ENCODE assay signal across 8 cellular contexts in the genomic region with DNA sequence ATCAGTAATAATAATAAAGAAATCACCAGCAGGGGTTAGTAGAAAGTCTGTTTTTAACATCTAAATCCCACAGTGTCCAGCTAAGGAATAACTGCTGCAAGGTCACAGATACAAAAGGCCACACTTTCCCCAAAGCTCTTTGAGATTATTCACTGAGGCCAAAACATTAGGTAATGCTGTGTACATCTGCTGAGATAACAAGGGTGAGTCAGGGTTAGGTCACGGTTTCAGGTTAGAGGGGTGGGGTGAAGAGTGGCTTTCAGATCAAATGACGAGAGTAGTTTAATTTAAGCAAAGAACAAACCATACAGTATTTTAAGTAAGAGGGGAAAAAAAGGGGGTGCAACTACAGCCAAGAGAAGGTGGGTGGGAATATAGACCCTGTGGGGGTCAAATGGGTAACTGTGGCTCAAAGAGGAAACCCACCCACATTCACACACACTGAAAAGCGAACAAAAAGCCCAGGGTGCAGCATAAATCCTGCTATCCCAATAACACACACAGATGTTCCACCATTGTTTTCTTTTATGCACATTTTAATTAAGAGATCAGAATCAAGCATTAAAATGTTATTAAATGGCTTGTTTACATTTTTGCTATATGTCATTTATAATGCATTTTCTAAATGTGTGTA.
A peak's percentile ranks its signal among the peaks of the same experiment; 100 is the strongest.
DNase-seq lines count a peak whose midpoint lies in the region; ATAC-seq and TF ChIP-seq lines count a peak whose summit lies in the region.

No MANE protein-coding gene starts in this region.

- H2BK20ac ChIP-seq in H9 (ENCODE audit: low read depth, low read length, poor library complexity, severe bottlenecking), result no peak overlapping the region

- H3K27me3 Mint-ChIP-seq in H9 (ENCODE audit: low read depth), result no peaks in the 10 kb centered on the region

- no peak overlapping the region for H3K18ac ChIP-seq in H9 (ENCODE audit: insufficient read length, low read depth, low read length)

- no peak overlapping the region for H4K5ac ChIP-seq in H9 (ENCODE audit: insufficient read length, low read depth, low read length)

- no peak overlapping the region for H3K27ac Mint-ChIP-seq in H9

- H2BK120ac ChIP-seq in H9 (ENCODE audit: low read depth, low read length, poor library complexity, severe bottlenecking), result no peak overlapping the region

- WGBS in H9 (ENCODE audit: extremely low coverage, insufficient read length, low lambda C conversion rate), result no CpG with 5 or more reads among the region's 3 CpGs

- no peaks in the 10 kb centered on the region for H3K9me3 ChIP-seq in H9 (ENCODE audit: control insufficient read depth, low read depth, low read length)

- H3K79me1 ChIP-seq in H9 (ENCODE audit: insufficient read depth, low read depth, low read length, poor library complexity, severe bottlenecking), result no peaks in the 10 kb centered on the region

- H2BK15ac ChIP-seq in H9 (ENCODE audit: low read depth, low read length), result no peak overlapping the region

- no peak overlapping the region for H2BK5ac ChIP-seq in H9 (ENCODE audit: insufficient read length, low read length)

- no peaks in the 10 kb centered on the region for H3K9me3 Mint-ChIP-seq in H9

- no peak overlapping the region for H3K14ac ChIP-seq in H9 (ENCODE audit: insufficient read depth, low read length)

- no peak overlapping the region for H4K8ac ChIP-seq in H9 (replicated peaks; ENCODE audit: insufficient read length, low read depth, low read length)

- no peak overlapping the region for H3K27ac ChIP-seq in H9 (ENCODE audit: insufficient read length, low read depth, low read length)

- peak; percentile 63 for ATAC-seq in GM19372 (IDR thresholded peaks at IDR 0.05; ENCODE audit: low read depth, unreplicated experiment)

- no peaks in the 10 kb centered on the region; the same call in 1 of the 2 replicates for H3K4me1 ChIP-seq in H9 (ENCODE audit: insufficient read depth, low read length)

- TF ChIP-seq CTCF in fibroblast of mammary gland (conservative IDR thresholded peaks at IDR 0.05; ENCODE audit: control insufficient read depth, insufficient read depth, low read depth, low read length) (no peak), H9 (conservative IDR thresholded peaks at IDR 0.05) (no peak)

- no peak overlapping the region for H3K56ac ChIP-seq in H9 (ENCODE audit: insufficient read length, low read depth, low read length)

- no peak overlapping the region for H3K4me3 Mint-ChIP-seq in H9

- no peak overlapping the region for H3K4me3 ChIP-seq in fibroblast of mammary gland (ENCODE audit: control insufficient read depth, low read depth, low read length)

- no peak overlapping the region for H3K4ac ChIP-seq in H9 (ENCODE audit: low read depth, low read length)

- H2BK12ac ChIP-seq in H9 (ENCODE audit: insufficient read length, low read depth, low read length), result no peak overlapping the region

- H3K4me1 Mint-ChIP-seq in H9, result peaks cover 27 to 28% of the 10 kb centered on the region in 2 experiments

- DNase-seq in AG08395 (ENCODE audit: low spot score), result peak; percentile 9
- peak; percentile 41 for DNase-seq in NCI-H146 treated with DMSO at 0.1 percent for 48 hours (lab: John Stamatoyannopoulos, UW; ENCODE audit: unreplicated experiment)
- peak; percentile 87 for DNase-seq in fibroblast of mammary gland (ENCODE audit: low read depth)
- DNase-seq in stimulated activated CD8-positive, alpha-beta memory T cell treated with anti-CD3 and anti-CD28 coated beads, Interleukin-4, amount 100 ng/mL, for 48 hours, result peak; percentile 45
- DNase-seq in T-helper 1 cell, result no peak
- no peak for DNase-seq in H9
- no peak for DNase-seq in GOT3 (lab: John Stamatoyannopoulos, UW)

- H2AFZ ChIP-seq in H9 (ENCODE audit: low read length), result no peak overlapping the region

- H2AK5ac ChIP-seq in H9 (ENCODE audit: insufficient read length, low read length), result no peak overlapping the region

- H3K27me3 ChIP-seq in H9 (ENCODE audit: insufficient read depth, low read length), result no peaks in the 10 kb centered on the region

- H4K20me1 ChIP-seq in H9 (ENCODE audit: control insufficient read depth, insufficient read depth, insufficient read length), result no peaks in the 10 kb centered on the region

- no peaks in the 10 kb centered on the region for H3K23me2 ChIP-seq in H9 (ENCODE audit: insufficient read length, low read depth, low read length, poor library complexity, severe bottlenecking)

- no peak overlapping the region for H4K91ac ChIP-seq in H9 (ENCODE audit: insufficient read length, low read depth, low read length)

- no peak overlapping the region for H3K23ac ChIP-seq in H9 (ENCODE audit: insufficient read length, low read depth, low read length)

- no peak overlapping the region for H3K4me2 ChIP-seq in H9 (ENCODE audit: insufficient read depth, insufficient read length, low read length)

- H3K36me3 Mint-ChIP-seq in H9 (ENCODE audit: insufficient read depth in 1 of 3, low read depth in 3 of 3), result no peaks in the 10 kb centered on the region

- no peaks in the 10 kb centered on the region for H3K79me2 ChIP-seq in H9 (ENCODE audit: insufficient read depth, low read length)

- H3K9ac ChIP-seq in H9 (ENCODE audit: extremely low read depth, insufficient read length, low read length), result no peak overlapping the region

- H3T11ph ChIP-seq in H9 (ENCODE audit: low read length), result no peak overlapping the region

Comparison
In these comparisons a context has a peak if more than half of its experiments do, and no peak if none do; other contexts are left out.
1. DNase-seq: peak in AG08395 (single experiment), NCI-H146 treated with DMSO at 0.1 percent for 48 hours (single experiment), fibroblast of mammary gland (single experiment) and stimulated activated CD8-positive, alpha-beta memory T cell treated with anti-CD3 and anti-CD28 coated beads, Interleukin-4, amount 100 ng/mL, for 48 hours (single experiment); none in T-helper 1 cell (0 of 5), H9 (single experiment) and GOT3 (single experiment).